8 cellular contexts compared by ENCODE assay signal in the genomic region with DNA sequence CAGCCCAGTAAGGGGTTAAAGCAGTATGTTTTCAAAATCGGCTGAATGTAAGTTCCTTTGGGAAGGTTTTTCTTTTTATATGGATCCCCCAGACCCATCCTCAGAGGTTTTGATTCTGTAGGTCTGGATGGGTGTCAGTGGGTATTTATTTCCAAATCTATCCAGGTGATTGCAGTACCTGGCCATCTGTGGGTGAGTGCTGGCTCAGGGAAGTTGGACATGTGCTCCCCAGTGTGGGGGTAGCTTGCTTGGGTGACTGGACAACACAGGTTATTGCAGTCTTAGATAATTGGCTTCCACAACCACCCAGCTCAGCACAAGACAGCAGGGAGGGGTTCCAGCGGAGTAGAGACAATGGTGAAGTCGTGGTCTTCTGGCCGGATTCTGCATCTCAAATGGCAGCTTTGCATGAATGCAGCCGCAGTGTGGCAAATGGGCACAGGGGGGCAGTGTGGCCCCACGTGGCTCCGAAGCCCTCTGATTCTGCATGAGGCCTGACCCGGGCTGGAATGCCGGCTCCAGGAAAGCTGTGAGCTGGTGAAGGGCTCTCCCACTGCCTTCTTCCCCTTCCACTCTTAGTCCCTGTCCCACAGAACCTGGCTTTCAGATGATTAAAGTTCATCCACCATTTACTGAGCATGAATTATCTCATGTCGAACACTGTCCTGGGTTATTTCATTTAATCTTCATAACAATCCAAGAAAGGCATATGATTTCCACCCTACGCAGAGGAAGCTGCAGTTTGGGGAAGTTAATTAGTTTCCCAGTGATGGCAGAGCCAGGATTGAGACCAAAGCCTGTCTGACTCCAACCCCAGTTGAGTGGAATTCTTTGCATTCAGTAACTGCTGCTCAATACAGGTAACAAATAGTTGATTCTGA.
DNase-seq lines count a peak whose midpoint lies in the region; ATAC-seq and TF ChIP-seq lines count a peak whose summit lies in the region.

No MANE protein-coding gene starts in this region.

- ATAC-seq in HG02938 (IDR thresholded peaks at IDR 0.05; ENCODE audit: unreplicated experiment), result peak; percentile 66
- ATAC-seq in HG02870 (IDR thresholded peaks at IDR 0.05; ENCODE audit: unreplicated experiment), result no peak

- DNase-seq in NCI-H345 treated with DMSO at 0.1 percent for 48 hours (lab: John Stamatoyannopoulos, UW; ENCODE audit: unreplicated experiment), result peak; percentile 54
- DNase-seq in activated CD4-positive, alpha-beta T cell treated with anti-CD3 and anti-CD28 coated beads, Interleukin-2, amount 50 U/mL, for 24 hours (ENCODE audit: low read depth in 1 of 2, low spot score in 1 of 2), result peak; percentile 61 to 69
- DNase-seq in dermis microvascular lymphatic vessel endothelial cell (ENCODE audit: low read depth in 2 of 2), result peak; percentile 58 to 80
- peak; percentile 82 to 87 for DNase-seq in lung microvascular endothelial cell (ENCODE audit: low read depth in 2 of 2)
- DNase-seq in stimulated activated CD8-positive, alpha-beta memory T cell treated with anti-CD3 and anti-CD28 coated beads, Interleukin-12 subunit alpha, Interleukin-12 subunit beta, amount 100 ng/mL, for 1 hour (ENCODE audit: low read depth), result peak; percentile 53

- peak; percentile 55 for TF ChIP-seq CTCF in GM12801 (IDR thresholded peaks at IDR 0.05; ENCODE audit: extremely low read depth, insufficient read length)
